ENCODE assay signal across 17 cellular contexts in the genomic region with DNA sequence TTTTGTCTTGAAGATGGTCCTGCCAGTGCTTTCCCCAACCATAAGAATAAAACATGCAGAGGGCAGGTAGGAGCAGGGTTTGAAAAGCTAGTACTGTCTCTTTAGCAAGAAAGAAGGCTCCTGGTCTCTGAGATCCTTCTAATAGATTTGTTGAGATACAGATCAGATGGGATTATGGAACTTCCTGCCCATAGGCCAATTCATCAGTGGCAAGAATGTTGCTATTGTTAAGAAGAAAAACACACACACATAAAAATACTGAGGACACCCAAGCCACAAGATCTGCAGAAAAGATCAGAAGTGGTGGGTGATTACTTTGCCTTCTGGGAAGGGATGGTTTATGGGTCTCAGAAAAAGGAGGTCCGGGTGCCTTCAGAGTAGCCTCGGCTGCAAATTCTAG. TPM values are rescaled to one million over a fixed set of nuclear protein-coding genes. Genes with fewer than 3 reads are reported as not detected.
DNase-seq lines count a peak whose midpoint lies in the region; ATAC-seq, FAIRE-seq and TF ChIP-seq lines count a peak whose summit lies in the region.
"Had no signal": no experiment of that assay in that cellular context is flagged by ENCODE, and none has a peak within 500 bp of the region (broad histone marks: within the 10 kb centered on the region; RNA-seq: fewer than 3 reads in every experiment).

No MANE protein-coding gene starts in this region.

- no peaks in the 10 kb centered on the region for H3K27me3 Mint-ChIP-seq in HFFc6 (ENCODE audit: insufficient read depth)
- H3K27me3 Mint-ChIP-seq in activated CD4-positive, alpha-beta T cell treated with anti-CD3 and anti-CD28 coated beads, Interleukin-2, amount 10 ng/mL, durations not matched to agents 7 days and 5 days = peaks cover 38% of the 10 kb centered on the region

- no peak for TF ChIP-seq POLR2A in transverse colon (IDR thresholded peaks at IDR 0.05)

- in situ Hi-C loops in transverse colon (cut with MboI; ENCODE audit: low pct_ligation_motif_present in 1 of 4, low pct_unique_long_range_greater_than_20kb in 1 of 4, low sequenced_read_pairs in 3 of 4) = no loop called here

- TF ChIP-seq CTCF in HFFc6 (IDR thresholded peaks at IDR 0.05) (no peak), RWPE2 (IDR thresholded peaks at IDR 0.05; ENCODE audit: poor library complexity, severe bottlenecking) (no peak), keratinocyte (optimal IDR thresholded peaks at IDR 0.05 in 1 of 3, IDR thresholded peaks at IDR 0.05 in 1 of 3, conservative IDR thresholded peaks at IDR 0.05 in 1 of 3; ENCODE audit: extremely low read depth in 1 of 3, insufficient read depth in 2 of 3, low read length in 3 of 3) (no peak), transverse colon (IDR thresholded peaks at IDR 0.05) (no peak)

- WGBS in transverse colon (ENCODE audit: low coverage in 1 of 2), 2 donors = 91 to 100% methylated on average over 1 to 2 of the region's 2 CpGs

- H3K4me1 ChIP-seq in RWPE2 (ENCODE audit: insufficient read depth, poor library complexity, severe bottlenecking) (peaks cover 17% of the 10 kb centered on the region), keratinocyte (ENCODE audit: control insufficient read depth, extremely low read depth, insufficient read depth, low read length) (peaks cover 38% of the 10 kb centered on the region), transverse colon (peaks cover 0 to 5% (median 0%) of the 10 kb centered on the region in 4 donors)
- H3K4me1 ChIP-seq: HAP-1 had no signal

- peak overlapping the region; percentile 73 for H3K27ac Mint-ChIP-seq in HFFc6
- H3K27ac Mint-ChIP-seq in activated CD4-positive, alpha-beta T cell treated with anti-CD3 and anti-CD28 coated beads, Interleukin-2, amount 10 ng/mL, durations not matched to agents 7 days and 5 days = no peak overlapping the region

- no peaks in the 10 kb centered on the region for H4K20me1 ChIP-seq in keratinocyte (ENCODE audit: control insufficient read depth, extremely low read depth, insufficient read depth, low read length)

- no peak for ATAC-seq in RWPE2 (ENCODE audit: low read depth)
- ATAC-seq in GM18870 (IDR thresholded peaks at IDR 0.05; ENCODE audit: unreplicated experiment) = no peak

- FAIRE-seq in keratinocyte (lab: Jason Lieb, UNC) = peak; percentile 65
- FAIRE-seq: G401.6 had no signal

- CTCF ChIA-PET in activated CD4-positive, alpha-beta T cell treated with anti-CD3 and anti-CD28 coated beads, Interleukin-2, amount 10 ng/mL, durations not matched to agents 7 days and 5 days (lab: Charles Lee) = no interaction called here

- peak overlapping the region; percentile 67 for H3K4me2 ChIP-seq in keratinocyte (ENCODE audit: control insufficient read depth, extremely low read depth, insufficient read depth, low read depth, low read length)

- peak overlapping the region; percentile 30 for H3K27ac ChIP-seq in RWPE2 (ENCODE audit: poor library complexity, severe bottlenecking)
- peak overlapping the region; percentile 10 for H3K27ac ChIP-seq in keratinocyte (ENCODE audit: control insufficient read depth, insufficient read depth, low read length)
- peak overlapping the region; percentile 12 to 82 (median 57) for H3K27ac ChIP-seq in transverse colon
- H3K27ac ChIP-seq: C4-2B, SJSA1 had no signal

- intact Hi-C loops in transverse colon (cut with DNase I; ENCODE audit: low total_unique reads) = loop anchor here (5.0 kb wide), 1 partner anchor 279 kb away; no protein-coding TSS in a partner anchor

- peak overlapping the region; percentile 64 for H3K4me3 Mint-ChIP-seq in HFFc6
- H3K4me3 Mint-ChIP-seq in activated CD4-positive, alpha-beta T cell treated with anti-CD3 and anti-CD28 coated beads, Interleukin-2, amount 10 ng/mL, durations not matched to agents 7 days and 5 days = no peak overlapping the region

- POLR2A ChIA-PET in activated CD4-positive, alpha-beta T cell treated with anti-CD3 and anti-CD28 coated beads, Interleukin-2, amount 10 ng/mL, durations not matched to agents 7 days and 5 days (lab: Charles Lee) = no interaction called here

- H3K9me3 ChIP-seq in RWPE2 (ENCODE audit: severe bottlenecking) = no peaks in the 10 kb centered on the region
- no peaks in the 10 kb centered on the region for H3K9me3 ChIP-seq in keratinocyte (ENCODE audit: control insufficient read depth, low read depth, low read length)
- H3K9me3 ChIP-seq in transverse colon = no peaks in the 10 kb centered on the region
- H3K9me3 ChIP-seq: HAP-1, SJSA1 had no signal

- DNase-seq in HFFc6 = peak; percentile 18
- DNase-seq in RWPE2 (ENCODE audit: low spot score) = no peak
- no peak for DNase-seq in keratinocyte (ENCODE audit: low read depth, low spot score)
- no peak for DNase-seq in transverse colon
- no peak for DNase-seq in activated CD4-positive, alpha-beta T cell treated with anti-CD3 and anti-CD28 coated beads, Interleukin-2, amount 10 ng/mL, durations not matched to agents 7 days and 5 days
- DNase-seq in NCI-H1436 treated with DMSO at 0.1 percent for 48 hours (lab: John Stamatoyannopoulos, UW) = no peak
- DNase-seq: AML-193, NCI-H1105, NCI-H1694, NCI-H2107, NCI-H2227 treated with DMSO at 0.1 percent for 48 hours, NCI-H510A treated with DMSO at 0.1 percent for 48 hours had no signal

- H3K4me3 ChIP-seq in RWPE2 (ENCODE audit: severe bottlenecking) = no peak overlapping the region
- H3K4me3 ChIP-seq in keratinocyte (ENCODE audit: control insufficient read depth in 2 of 3, extremely low read depth in 1 of 3, insufficient read depth in 2 of 3, low read depth in 1 of 3, low read length in 3 of 3) = no peak overlapping the region
- H3K4me3 ChIP-seq in transverse colon = no peak overlapping the region
- H3K4me3 ChIP-seq: HAP-1, SJSA1 had no signal

- H3K4me1 Mint-ChIP-seq in HFFc6 (ENCODE audit: low read depth) = peaks cover 64% of the 10 kb centered on the region
- H3K4me1 Mint-ChIP-seq in activated CD4-positive, alpha-beta T cell treated with anti-CD3 and anti-CD28 coated beads, Interleukin-2, amount 10 ng/mL, durations not matched to agents 7 days and 5 days = no peaks in the 10 kb centered on the region

- peaks cover 8% of the 10 kb centered on the region for H3K9me1 ChIP-seq in keratinocyte (ENCODE audit: control insufficient read depth, extremely low read depth, insufficient read depth, low read length)

- no peaks in the 10 kb centered on the region for H3K79me2 ChIP-seq in keratinocyte (ENCODE audit: control insufficient read depth, insufficient read depth, low read length)

- H3K9ac ChIP-seq in keratinocyte (ENCODE audit: control insufficient read depth, extremely low read depth, insufficient read depth, low read length) = no peak overlapping the region

- TF ChIP-seq EP300 in transverse colon (IDR thresholded peaks at IDR 0.05; ENCODE audit: low read depth) = no peak

- dilution Hi-C loops in keratinocyte (cut with MboI; ENCODE audit: extremely low pct_ligation_motif_present, low sequenced_read_pairs) = no loop called here

- H3K36me3 Mint-ChIP-seq in HFFc6 (ENCODE audit: low read depth) = peaks cover 31% of the 10 kb centered on the region
- no peaks in the 10 kb centered on the region for H3K36me3 Mint-ChIP-seq in activated CD4-positive, alpha-beta T cell treated with anti-CD3 and anti-CD28 coated beads, Interleukin-2, amount 10 ng/mL, durations not matched to agents 7 days and 5 days (ENCODE audit: low read depth)

- H2AFZ ChIP-seq in keratinocyte (ENCODE audit: control insufficient read depth, low read length) = no peak overlapping the region

- H3K9me3 Mint-ChIP-seq in HFFc6 = no peaks in the 10 kb centered on the region
- H3K9me3 Mint-ChIP-seq in activated CD4-positive, alpha-beta T cell treated with anti-CD3 and anti-CD28 coated beads, Interleukin-2, amount 10 ng/mL, durations not matched to agents 7 days and 5 days = no peaks in the 10 kb centered on the region

- H3K36me3 ChIP-seq in RWPE2 (ENCODE audit: low read depth) (peaks cover 26% of the 10 kb centered on the region), keratinocyte (ENCODE audit: control insufficient read depth in 2 of 2, extremely low read depth in 1 of 2, insufficient read depth in 2 of 2, low read length in 2 of 2) (peaks cover 0 to 10% of the 10 kb centered on the region in 2 experiments), transverse colon (peaks cover 0 to 5% (median 0%) of the 10 kb centered on the region in 4 donors)
- H3K36me3 ChIP-seq: HAP-1, SJSA1 had no signal

- H3K27me3 ChIP-seq in RWPE2 (ENCODE audit: insufficient read depth, poor library complexity, severe bottlenecking) (no peaks in the 10 kb centered on the region), keratinocyte (ENCODE audit: control insufficient read depth, extremely low read depth, insufficient read depth, low read length) (no peaks in the 10 kb centered on the region), transverse colon (peaks cover 7% of the 10 kb centered on the region)
- H3K27me3 ChIP-seq: SJSA1 had no signal

RNA-seq across cellular contexts. Expression of a gene that starts 59.8 kb away (rescaled TPM):
- 10 to 100 TPM; 51.6 to 86.3 (median 70.4) TPM for total RNA-seq in HFFc6 (2021; fragmentation: NEBNext Ultra II Directional; extraction: Animal tissue kit (Norgen Biotek cat#: 25700))
- polyA plus RNA-seq in keratinocyte = 50.0 to 103 TPM (median 58.7 TPM) in 3 replicates
- polyA plus RNA-seq in keratinocyte (2011; ENCODE audit: low read depth) = 9.7 TPM
- 11.0 and 13.9 TPM in 2 replicates for polyA plus RNA-seq in keratinocyte (2011; cell fraction: cytosol; rRNA removed)
- 220 and 317 TPM in 2 replicates for polyA plus RNA-seq in keratinocyte (2011; cell fraction: nucleus; rRNA removed)
- polyA plus RNA-seq in keratinocyte (2012; ENCODE audit: low replicate concordance) = 9.3 and 67.3 TPM in 2 replicates
- 156 to 171 TPM (median 163 TPM) in 3 replicates for polyA minus RNA-seq in keratinocyte
- polyA minus RNA-seq in keratinocyte (2011; cell fraction: cytosol; rRNA and poly(A)+ RNA removed) = 52.0 TPM
- polyA minus RNA-seq in keratinocyte (2011; cell fraction: nucleus; rRNA and poly(A)+ RNA removed) = 323 and 527 TPM in 2 replicates
- total RNA-seq in transverse colon = 100 to 1,000 TPM in 1 of 4 donors, 10 to 100 TPM in 3; 29.4 to 316 (median 61.9) TPM
- under 1 TPM in 1 of 2 experiments, not detected in 1; 0.12 TPM for total RNA-seq in activated CD4-positive, alpha-beta T cell treated with anti-CD3 and anti-CD28 coated beads, Interleukin-2, amount 10 ng/mL, durations not matched to agents 7 days and 5 days

Comparison
In these comparisons a context has a peak if more than half of its experiments do, and no peak if none do; other contexts are left out.
1. RNA of a gene that starts 59.8 kb away (total RNA-seq): 29.4 to 316 TPM in transverse colon and 51.6 to 86.3 TPM in HFFc6; 0.12 TPM in activated CD4-positive, alpha-beta T cell treated with anti-CD3 and anti-CD28 coated beads, Interleukin-2, amount 10 ng/mL, durations not matched to agents 7 days and 5 days; every median in the first group is over 10 times any median in the second.
2. Peak in every context shown above with its lines, with median percentiles within 50 percentile points of each other: H3K27ac ChIP-seq.